In the genomic region with DNA sequence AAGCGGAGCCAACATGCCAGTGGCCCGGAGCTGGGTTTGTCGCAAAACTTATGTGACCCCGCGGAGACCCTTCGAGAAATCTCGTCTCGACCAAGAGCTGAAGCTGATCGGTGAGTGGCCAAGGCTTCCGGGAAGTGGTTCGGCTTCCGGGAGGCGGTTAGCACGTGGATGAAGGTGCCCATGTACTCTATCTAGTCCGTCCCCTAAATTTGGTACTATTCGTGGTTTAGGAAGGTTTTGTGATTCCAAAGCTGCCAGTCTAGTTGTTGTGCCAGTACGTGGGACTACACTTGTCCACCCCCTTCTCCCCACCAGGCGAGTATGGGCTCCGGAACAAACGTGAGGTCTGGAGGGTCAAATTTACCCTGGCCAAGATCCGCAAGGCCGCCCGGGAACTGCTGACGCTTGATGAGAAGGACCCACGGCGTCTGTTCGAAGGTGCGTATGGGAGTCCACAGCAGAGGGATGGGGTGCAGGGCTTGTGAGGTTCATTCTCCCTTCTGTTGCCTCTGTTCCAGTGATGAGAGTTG, we compare ENCODE assay signal across 1 cellular context.
TF ChIP-seq lines count a peak whose summit lies in the region.

No MANE protein-coding gene starts in this region.

TF ChIP-seq in H1, 55 proteins besides CTCF, POLR2A, EP300 and RAD21:
- TF ChIP-seq YY1 (IDR thresholded peaks at IDR 0.05; ENCODE audit: low read depth, low read length), result no peak
- TF ChIP-seq HDAC2 (IDR thresholded peaks at IDR 0.05; ENCODE audit: borderline replicate concordance in 1 of 2, low read depth in 2 of 2, low read length in 2 of 2), result 0 out of 4 replicates have a peak, but pooled peaks of 1 of the 2 experiments have one; percentile 21
- no peak for TF ChIP-seq TAF1 (IDR thresholded peaks at IDR 0.05; ENCODE audit: low read depth, low read length)
- no peak for TF ChIP-seq RNF2 (IDR thresholded peaks at IDR 0.05; ENCODE audit: borderline replicate concordance, low read depth, low read length, missing control alignments, poor library complexity, severe bottlenecking)
- TF ChIP-seq, protein P1, sequence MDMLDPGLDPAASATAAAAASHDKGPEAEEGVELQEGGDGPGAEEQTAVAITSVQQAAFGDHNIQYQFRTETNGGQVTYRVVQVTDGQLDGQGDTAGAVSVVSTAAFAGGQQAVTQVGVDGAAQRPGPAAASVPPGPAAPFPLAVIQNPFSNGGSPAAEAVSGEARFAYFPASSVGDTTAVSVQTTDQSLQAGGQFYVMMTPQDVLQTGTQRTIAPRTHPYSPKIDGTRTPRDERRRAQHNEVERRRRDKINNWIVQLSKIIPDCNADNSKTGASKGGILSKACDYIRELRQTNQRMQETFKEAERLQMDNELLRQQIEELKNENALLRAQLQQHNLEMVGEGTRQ (IDR thresholded peaks at IDR 0.05; ENCODE audit: low read length), result no peak
- TF ChIP-seq MAFK (IDR thresholded peaks at IDR 0.05; ENCODE audit: low read depth, low read length), result no peak
- TF ChIP-seq E2F6 (IDR thresholded peaks at IDR 0.05), result no peak
- no peak for TF ChIP-seq SP1 (IDR thresholded peaks at IDR 0.05; ENCODE audit: low read depth, low read length)
- no peak for TF ChIP-seq EZH2 (IDR thresholded peaks at IDR 0.05; ENCODE audit: low read depth, low read length, severe bottlenecking)
- peak; percentile 79 for TF ChIP-seq SAP30 (IDR thresholded peaks at IDR 0.05; ENCODE audit: insufficient read depth, insufficient replicate concordance, low read length)
